8 cellular contexts compared by ENCODE assay signal in the genomic region with DNA sequence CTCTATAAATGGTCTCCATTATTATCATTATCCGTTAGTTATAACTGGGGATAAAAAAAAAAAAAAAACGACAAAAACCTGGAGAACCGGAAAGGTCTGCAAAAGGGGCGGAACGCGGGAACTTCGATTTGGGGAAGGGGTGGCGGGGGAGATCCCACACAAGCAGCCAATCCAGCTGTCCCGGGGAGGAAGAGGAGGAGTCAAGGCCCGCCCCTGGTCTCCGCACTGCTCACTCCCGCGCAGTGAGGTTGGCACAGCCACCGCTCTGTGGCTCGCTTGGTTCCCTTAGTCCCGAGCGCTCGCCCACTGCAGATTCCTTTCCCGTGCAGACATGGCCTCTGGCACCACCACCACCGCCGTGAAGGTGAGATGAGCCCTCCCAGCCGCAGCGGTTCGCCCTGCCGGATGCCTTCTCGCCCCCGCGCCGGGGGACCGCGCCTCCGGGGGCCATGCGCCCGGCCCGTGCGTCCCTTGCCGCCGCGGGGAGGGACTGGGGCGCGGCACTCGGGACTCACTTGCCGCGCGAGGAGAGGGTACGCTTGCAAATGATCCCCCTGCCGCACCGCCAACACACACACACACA. TPM values are rescaled to one million over a fixed set of nuclear protein-coding genes. Genes with fewer than 3 reads are reported as not detected.
A peak's percentile ranks its signal among the peaks of the same experiment; 100 is the strongest.
DNase-seq lines count a peak whose midpoint lies in the region; ATAC-seq, FAIRE-seq and TF ChIP-seq lines count a peak whose summit lies in the region.

TSS of gene MTAP (plus strand) at position 219 of the 583 bp plus-strand sequence. CDS start at position 332, 113 bp downstream.

- H3K4me3 ChIP-seq in GM12864 (ENCODE audit: low read depth, low read length): peak within 1 kb of the TSS; percentile 90
- peak within 1 kb of the TSS; percentile 85 for H3K4me3 ChIP-seq in astrocyte (ENCODE audit: insufficient read depth, low read depth, low read length)
- H3K4me3 ChIP-seq in aorta (ENCODE audit: low read length in 2 of 2): peak within 1 kb of the TSS; percentile 32 to 37

- H3K79me2 ChIP-seq in astrocyte (ENCODE audit: insufficient read depth, low read length): peaks cover 61% of the 10 kb centered on the region

- H3K36me3 ChIP-seq in astrocyte (ENCODE audit: insufficient read depth, low read length): no peaks in the 10 kb centered on the region
- peaks cover 0 to 3% of the 10 kb centered on the region in 2 donors for H3K36me3 ChIP-seq in aorta (ENCODE audit: control insufficient read depth in 1 of 2, insufficient read depth in 2 of 2, low read length in 1 of 2)

- no peaks in the 10 kb centered on the region for H3K9me3 Mint-ChIP-seq in T-helper 1 cell treated with Interleukin-12 subunit alpha and Interleukin-12 subunit beta and Interleukin-4 antibody, amounts not matched to agents 30 μg/mL and 1 μg/mL, for 36 hours
- H3K9me3 Mint-ChIP-seq in astrocyte (ENCODE audit: unreplicated experiment): no peaks in the 10 kb centered on the region

- H3K9me3 ChIP-seq in astrocyte (ENCODE audit: insufficient read depth, low read depth, low read length): no peaks in the 10 kb centered on the region
- no peaks in the 10 kb centered on the region for H3K9me3 ChIP-seq in aorta (ENCODE audit: control insufficient read depth, low read length)

- H3K9ac ChIP-seq in astrocyte (ENCODE audit: low read length): peak within 1 kb of the TSS; percentile 86

- H3K4me1 ChIP-seq in astrocyte (ENCODE audit: insufficient read depth, low read length) (peaks cover 26% of the 10 kb centered on the region), aorta (ENCODE audit: control insufficient read depth in 1 of 2, insufficient read depth in 2 of 2, low read length in 2 of 2) (no peaks in the 10 kb centered on the region)

- peak within 1 kb of the TSS; percentile 100 for H3K27ac Mint-ChIP-seq in T-helper 1 cell treated with Interleukin-12 subunit alpha and Interleukin-12 subunit beta and Interleukin-4 antibody, amounts not matched to agents 30 μg/mL and 1 μg/mL, for 36 hours
- H3K27ac Mint-ChIP-seq in astrocyte (ENCODE audit: unreplicated experiment): peak within 1 kb of the TSS; percentile 94

- peak within 1 kb of the TSS; percentile 100 for H3K4me3 Mint-ChIP-seq in T-helper 1 cell treated with Interleukin-12 subunit alpha and Interleukin-12 subunit beta and Interleukin-4 antibody, amounts not matched to agents 30 μg/mL and 1 μg/mL, for 36 hours
- peak within 1 kb of the TSS; percentile 99 for H3K4me3 Mint-ChIP-seq in astrocyte (ENCODE audit: unreplicated experiment)

- WGBS in aorta, 2 donors: 0 to 1% methylated on average over 34 to 48 of the region's 48 CpGs

- TF ChIP-seq CTCF in GM12864 (IDR thresholded peaks at IDR 0.05; ENCODE audit: low read depth, low read length, missing control alignments): no peak
- TF ChIP-seq CTCF in astrocyte (IDR thresholded peaks at IDR 0.05; ENCODE audit: insufficient read depth, low read depth, low read length): no peak

- FAIRE-seq in astrocyte (lab: Jason Lieb, UNC): no peak

- H3K4me1 Mint-ChIP-seq in T-helper 1 cell treated with Interleukin-12 subunit alpha and Interleukin-12 subunit beta and Interleukin-4 antibody, amounts not matched to agents 30 μg/mL and 1 μg/mL, for 36 hours (ENCODE audit: low read depth): peaks cover 30% of the 10 kb centered on the region
- H3K4me1 Mint-ChIP-seq in astrocyte (ENCODE audit: low read depth, unreplicated experiment): peaks cover 22% of the 10 kb centered on the region

- peak within 1 kb of the TSS; percentile 94 for H3K4me2 ChIP-seq in astrocyte (ENCODE audit: low read length)

- no peaks in the 10 kb centered on the region for H3K27me3 ChIP-seq in astrocyte (ENCODE audit: insufficient read depth, low read length)
- no peaks in the 10 kb centered on the region for H3K27me3 ChIP-seq in aorta (ENCODE audit: control insufficient read depth in 1 of 2, insufficient read depth in 2 of 2, low read length in 1 of 2)

- ATAC-seq in HG02642 (IDR thresholded peaks at IDR 0.05; ENCODE audit: poor library complexity, unreplicated experiment): peak; percentile 95
- ATAC-seq in aorta (ENCODE audit: low FRiP score): peak; percentile 97

- peaks cover 45% of the 10 kb centered on the region for H3K27me3 Mint-ChIP-seq in T-helper 1 cell treated with Interleukin-12 subunit alpha and Interleukin-12 subunit beta and Interleukin-4 antibody, amounts not matched to agents 30 μg/mL and 1 μg/mL, for 36 hours (ENCODE audit: low read depth)
- no peaks in the 10 kb centered on the region for H3K27me3 Mint-ChIP-seq in astrocyte (ENCODE audit: low read depth, unreplicated experiment)

- peak within 1 kb of the TSS; percentile 85 for H2AFZ ChIP-seq in astrocyte (ENCODE audit: low read depth, low read length)

- DNase-seq in GM12864 (ENCODE audit: low read depth) (peak; percentile 54), NCI-H1105 treated with DMSO at 0.1 percent for 48 hours (lab: John Stamatoyannopoulos, UW) (peak; percentile 90), astrocyte (ENCODE audit: low read depth) (peak; percentile 93), hippocampal formation (lab: John Stamatoyannopoulos, UW) (peak; percentile 86 to 96), retina (peak; percentile 94), aorta (peak; percentile 96)

- intact Hi-C loops in aorta (cut with DNase I): loop anchor here (2.0 to 10.0 kb wide), 4 partner anchors 202 to 470 kb away; partner anchors contain the start of gene CDKN2B (in 2 of the 2)

- H3K36me3 Mint-ChIP-seq in T-helper 1 cell treated with Interleukin-12 subunit alpha and Interleukin-12 subunit beta and Interleukin-4 antibody, amounts not matched to agents 30 μg/mL and 1 μg/mL, for 36 hours (ENCODE audit: low read depth): peaks cover 12% of the 10 kb centered on the region
- H3K36me3 Mint-ChIP-seq in astrocyte (ENCODE audit: low read depth, unreplicated experiment): peaks cover 9% of the 10 kb centered on the region

- peak within 1 kb of the TSS; percentile 74 for H3K27ac ChIP-seq in astrocyte (ENCODE audit: low read depth, low read length)
- peak within 1 kb of the TSS; percentile 19 to 75 for H3K27ac ChIP-seq in aorta (ENCODE audit: low read depth in 1 of 2, low read length in 2 of 2)

- H4K20me1 ChIP-seq in astrocyte (ENCODE audit: insufficient read depth, low read length): peaks cover 46% of the 10 kb centered on the region

RNA-seq across cellular contexts. Expression of gene MTAP, which starts in this region (rescaled TPM):
- total RNA-seq in astrocyte (43.8 and 56.1 TPM in 2 replicates), aorta (10 to 100 TPM; 28.5 to 41.1 TPM)
- 10 to 100 TPM in 1 of 2 donors, 1 to 10 TPM in 1; 4.0 to 10.9 TPM for polyA plus RNA-seq in aorta

Comparison
In these comparisons a context has a peak if more than half of its experiments do, and no peak if none do; other contexts are left out.
1. Peak in every context shown above with its lines: DNase-seq, ATAC-seq, H3K4me3 ChIP-seq and H3K27ac ChIP-seq.
2. H3K4me3 ChIP-seq: peak in every context shown above with its lines; median percentile 90 in GM12864; 85 in astrocyte; 34 in aorta.